Comparison of ENCODE assay signal across 21 cellular contexts in the genomic region with DNA sequence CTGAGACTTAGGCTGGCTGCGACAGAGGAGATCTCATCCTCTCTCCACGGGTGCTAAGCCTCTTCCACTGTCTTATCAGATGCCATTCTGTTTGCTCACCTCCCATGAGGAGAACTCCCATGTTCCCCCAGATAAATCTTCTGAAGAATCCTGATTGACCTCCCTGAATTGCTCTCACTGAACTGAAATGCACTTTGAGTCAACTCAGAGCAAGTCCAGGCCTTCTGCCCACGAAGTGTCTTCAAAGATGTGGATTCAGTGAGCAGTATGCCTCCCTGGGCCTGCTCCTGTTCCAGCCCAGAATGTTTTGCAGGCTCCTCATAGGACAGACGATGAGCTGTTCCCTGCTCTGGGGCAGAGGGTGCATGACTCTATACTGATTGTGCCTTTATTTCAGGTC. TPM values are rescaled to one million over a fixed set of nuclear protein-coding genes. Genes with fewer than 3 reads are reported as not detected.
A peak's percentile ranks its signal among the peaks of the same experiment; 100 is the strongest.
DNase-seq lines count a peak whose midpoint lies in the region; ATAC-seq and TF ChIP-seq lines count a peak whose summit lies in the region.
"Had no signal": no experiment of that assay in that cellular context is flagged by ENCODE, and none has a peak within 500 bp of the region (broad histone marks: within the 10 kb centered on the region; RNA-seq: fewer than 3 reads in every experiment).

No MANE protein-coding gene starts in this region.

- no peak overlapping the region for H2BK5ac ChIP-seq in mesenchymal stem cell (ENCODE audit: low read depth, low read length, poor library complexity, severe bottlenecking)

- H3K18ac ChIP-seq in mesenchymal stem cell (ENCODE audit: low read depth in 1 of 2, low read length in 2 of 2) = no peak overlapping the region

- H3K4me3 ChIP-seq in ACC112 (ENCODE audit: low read depth, low read length) (no peak overlapping the region), GM23248 (no peak overlapping the region), brain microvascular endothelial cell (ENCODE audit: low read depth, low read length) (no peak overlapping the region), mesenchymal stem cell (ENCODE audit: insufficient read depth in 1 of 2, low read depth in 1 of 2, low read length in 2 of 2) (no peak overlapping the region)
- H3K4me3 ChIP-seq: cardiac muscle cell, gastrocnemius medialis, GM12878, PC-9, SK-N-MC had no signal

- H3K9me2 ChIP-seq in GM23248 (ENCODE audit: insufficient read depth) = no peaks in the 10 kb centered on the region

- no peaks in the 10 kb centered on the region for H3K27me3 ChIP-seq in ACC112 (ENCODE audit: insufficient read depth, low read length)
- H3K27me3 ChIP-seq in GM23248 (replicated peaks; ENCODE audit: insufficient read depth) = no peaks in the 10 kb centered on the region
- no peaks in the 10 kb centered on the region for H3K27me3 ChIP-seq in brain microvascular endothelial cell (replicated peaks)
- no peaks in the 10 kb centered on the region for H3K27me3 ChIP-seq in mesenchymal stem cell (ENCODE audit: control insufficient read depth in 1 of 2, insufficient read depth in 1 of 2, low read length in 2 of 2)
- H3K27me3 ChIP-seq: cardiac muscle cell, gastrocnemius medialis had no signal

- H3K14ac ChIP-seq in mesenchymal stem cell (ENCODE audit: low read length in 2 of 2) = no peak overlapping the region

- H2AK5ac ChIP-seq in mesenchymal stem cell (ENCODE audit: low read length, severe bottlenecking) = no peak overlapping the region

- in situ Hi-C loops in GM23248 (cut with MboI) (loop anchor here (5.0 kb wide), 1 partner anchor 91 kb away; no protein-coding TSS in a partner anchor), brain microvascular endothelial cell (cut with HindIII; ENCODE audit: low pct_ligation_motif_present, low sequenced_read_pairs) (no loop called here)

- no peak overlapping the region for H3K4ac ChIP-seq in mesenchymal stem cell (ENCODE audit: low read depth in 1 of 2, low read length in 2 of 2)

- H2BK12ac ChIP-seq in mesenchymal stem cell (ENCODE audit: low read length in 2 of 2) = no peak overlapping the region

- H3K79me1 ChIP-seq in mesenchymal stem cell (replicated peaks; ENCODE audit: low read length, poor library complexity, severe bottlenecking) = no peaks in the 10 kb centered on the region

- H2AFZ ChIP-seq in ACC112 (ENCODE audit: low read length, unreplicated experiment) (no peak overlapping the region), GM23248 (peak overlapping the region; percentile 28; the same call in 1 of the 2 replicates), mesenchymal stem cell (ENCODE audit: low read depth, low read length) (no peak overlapping the region)
- H2AFZ ChIP-seq: PC-9 had no signal

- H3K79me2 ChIP-seq in ACC112 (ENCODE audit: control insufficient read depth, insufficient read depth, low read length, unreplicated experiment) (no peaks in the 10 kb centered on the region), GM23248 (ENCODE audit: insufficient read depth) (no peaks in the 10 kb centered on the region)

- no peaks in the 10 kb centered on the region for H3K9me3 ChIP-seq in GM23248 (ENCODE audit: low read depth)
- H3K9me3 ChIP-seq in mesenchymal stem cell (ENCODE audit: control insufficient read depth, low read length) = no peaks in the 10 kb centered on the region
- H3K9me3 ChIP-seq: gastrocnemius medialis had no signal

- H4K91ac ChIP-seq in mesenchymal stem cell (ENCODE audit: low read length) = no peak overlapping the region

- intact Hi-C loops in posterior vena cava (cut with DNase I) = loop anchor here (5.0 kb wide), 3 partner anchors 66 to 96 kb away; no protein-coding TSS in a partner anchor

- peak; percentile 89 for DNase-seq in GM23248
- DNase-seq in brain microvascular endothelial cell = peak; percentile 41
- no peak for DNase-seq in mesenchymal stem cell
- no peak for DNase-seq in NCI-H1436 treated with DMSO at 0.1 percent for 48 hours (lab: John Stamatoyannopoulos, UW)
- no peak for DNase-seq in HPDE6-E6E7 (ENCODE audit: extremely low spot score)
- DNase-seq in posterior vena cava (ENCODE audit: low spot score) = no peak
- DNase-seq: ACHN; activated CD4-positive, alpha-beta T cell treated with anti-CD3 and anti-CD28 coated beads, Interleukin-2, amount 10 ng/mL, durations not matched to agents 24 days and 14 days; effector CD8-positive, alpha-beta T cell; gastrocnemius medialis; NCI-H187; NCI-H524; PC-9; stimulated activated CD4-positive, alpha-beta T cell treated with anti-CD3 and anti-CD28 coated beads, Interleukin-12 subunit alpha, Interleukin-12 subunit beta, amount 100 ng/mL, for 4 hours; stimulated activated naive CD4-positive, alpha-beta T cell treated with Interleukin-2 at 50 U/mL for 16 hours had no signal

- no peaks in the 10 kb centered on the region for H3K36me3 ChIP-seq in ACC112 (ENCODE audit: insufficient read depth, low read length)
- H3K36me3 ChIP-seq in GM23248 (ENCODE audit: low read depth) = no peaks in the 10 kb centered on the region
- H3K36me3 ChIP-seq in brain microvascular endothelial cell (replicated peaks) = no peaks in the 10 kb centered on the region
- peaks cover 0 to 55% of the 10 kb centered on the region in 2 experiments for H3K36me3 ChIP-seq in mesenchymal stem cell (ENCODE audit: control insufficient read depth in 1 of 2, insufficient read depth in 2 of 2, low read depth in 1 of 2, low read length in 2 of 2)
- H3K36me3 ChIP-seq: gastrocnemius medialis had no signal

- no peak overlapping the region for H2BK15ac ChIP-seq in mesenchymal stem cell (ENCODE audit: low read depth, poor library complexity, severe bottlenecking)

- ATAC-seq in GM18861 (IDR thresholded peaks at IDR 0.05; ENCODE audit: unreplicated experiment) = no peak
- ATAC-seq: GM12878; naive thymus-derived CD4-positive, alpha-beta T cell had no signal

- TF ChIP-seq CTCF in brain microvascular endothelial cell (IDR thresholded peaks at IDR 0.05; ENCODE audit: low read depth, low read length, missing control alignments) = no peak

- no peak overlapping the region for H4K8ac ChIP-seq in mesenchymal stem cell (ENCODE audit: low read length)

- H3K9ac ChIP-seq in GM23248 (peak overlapping the region; percentile 64; the same call in 1 of the 2 replicates), mesenchymal stem cell (ENCODE audit: low read length) (peak overlapping the region; percentile 75)

- WGBS in GM23248 (ENCODE audit: low coverage in 1 of 2, low lambda C conversion rate in 2 of 2, missing lambda C conversion rate in 2 of 2), 2 experiments = 5 to 11% methylated on average over 4 of the region's 4 CpGs
- WGBS in mesenchymal stem cell = 52% methylated on average over 4 of the region's 4 CpGs

- H3K23ac ChIP-seq in mesenchymal stem cell (ENCODE audit: low read length in 2 of 2) = no peak overlapping the region

- no peaks in the 10 kb centered on the region for H4K20me1 ChIP-seq in GM23248 (ENCODE audit: insufficient read depth)

- H3K4me1 ChIP-seq in ACC112 (ENCODE audit: control insufficient read depth, insufficient read depth, low read length, unreplicated experiment) = peaks cover 15% of the 10 kb centered on the region
- H3K4me1 ChIP-seq in GM23248 (ENCODE audit: insufficient read depth) = peaks cover 20% of the 10 kb centered on the region
- no peaks in the 10 kb centered on the region for H3K4me1 ChIP-seq in mesenchymal stem cell (ENCODE audit: control insufficient read depth, insufficient read depth, low read depth, low read length)
- H3K4me1 ChIP-seq: gastrocnemius medialis had no signal

- H2BK120ac ChIP-seq in mesenchymal stem cell (ENCODE audit: low read depth, low read length) = no peak overlapping the region

- peaks cover 21% of the 10 kb centered on the region for H3F3A ChIP-seq in GM23248 (ENCODE audit: insufficient read depth)

- H3K27ac ChIP-seq in ACC112 (ENCODE audit: low read depth, low read length) (peak overlapping the region; percentile 65), GM23248 (peak overlapping the region; percentile 81), brain microvascular endothelial cell (no peak overlapping the region), mesenchymal stem cell (ENCODE audit: low read length, poor library complexity, severe bottlenecking) (no peak overlapping the region)
- H3K27ac ChIP-seq: cardiac muscle cell, gastrocnemius medialis, PC-9, SK-N-MC had no signal

- peak overlapping the region; percentile 42 for H3K4me2 ChIP-seq in GM23248 (ENCODE audit: unreplicated experiment)
- no peak overlapping the region for H3K4me2 ChIP-seq in mesenchymal stem cell (ENCODE audit: low read length, poor library complexity, severe bottlenecking)
- H3K4me2 ChIP-seq: PC-9 had no signal

RNA-seq across cellular contexts. Expression of a gene that starts 17.4 kb away (rescaled TPM):
- 12.3 and 12.9 TPM in 2 replicates for total RNA-seq in GM23248 (2014; rRNA removed; shearing (Covaris generic))
- polyA plus RNA-seq in GM23248 (2016; fragmentation: Nextera tagmentation; extraction: Ambion mirVana) = 3.3 and 3.8 TPM in 2 replicates
- 1.9 TPM for polyA plus RNA-seq in mesenchymal stem cell (2013, experiment 1 of 2)
- polyA plus RNA-seq in mesenchymal stem cell (2013, experiment 2 of 2) = 1.9 TPM
- 10 to 100 TPM in 1 of 2 donors, 1 to 10 TPM in 1; 7.0 to 12.5 TPM for total RNA-seq in posterior vena cava
- total RNA-seq: GM12878, PC-9 had no signal

Comparison
In these comparisons a context has a peak if more than half of its experiments do, and no peak if none do; other contexts are left out.
1. H3K27ac ChIP-seq: peak in ACC112 (single experiment) and GM23248 (single experiment); none in brain microvascular endothelial cell (single experiment) and mesenchymal stem cell (single experiment).
2. DNase-seq: peak in GM23248 (single experiment) and brain microvascular endothelial cell (single experiment); none in mesenchymal stem cell (single experiment), NCI-H1436 treated with DMSO at 0.1 percent for 48 hours (single experiment), HPDE6-E6E7 (single experiment) and posterior vena cava (single experiment).